ENCODE assay signal across 8 cellular contexts in the genomic region with DNA sequence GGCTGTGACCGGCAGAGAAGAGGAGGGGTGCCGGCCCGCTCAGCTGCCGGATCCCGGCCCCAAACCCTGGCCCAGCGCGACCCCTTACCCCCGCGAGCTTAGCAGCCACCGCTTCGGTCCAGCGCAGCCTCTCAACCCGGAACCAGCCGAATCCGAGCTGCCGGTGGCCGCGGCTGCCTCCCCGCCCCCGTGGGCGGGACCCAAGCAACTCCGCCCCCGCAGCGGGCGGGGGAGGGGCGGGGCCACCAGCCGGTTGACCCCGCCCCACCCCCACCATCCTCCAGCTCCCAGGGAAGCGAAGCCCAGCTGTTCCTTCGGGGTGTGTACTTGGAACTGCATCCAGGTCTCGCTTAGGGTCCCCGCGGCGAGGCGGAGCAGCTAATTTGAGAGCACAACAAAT. TPM values are rescaled to one million over a fixed set of nuclear protein-coding genes. Genes with fewer than 3 reads are reported as not detected.
DNase-seq lines count a peak whose midpoint lies in the region; ATAC-seq and TF ChIP-seq lines count a peak whose summit lies in the region.

A gene (minus strand): TSS at position 138 of the 400 bp plus-strand sequence. CDS start 611 bp downstream, outside the sequence.

- H3K4me1 Mint-ChIP-seq in activated B cell treated with CpG ODN at 0.5 μM for 24 hours: peaks cover 21% of the 10 kb centered on the region

- H3K4me3 ChIP-seq in GM08714 (ENCODE audit: low read length): peak within 1 kb of the TSS; percentile 67
- H3K4me3 ChIP-seq in cardiac fibroblast (replicated peaks in 1 of 2; ENCODE audit: low read depth in 2 of 2, low read length in 2 of 2): peak within 1 kb of the TSS; percentile 82 to 85

- H3K27me3 Mint-ChIP-seq in activated B cell treated with CpG ODN at 0.5 μM for 24 hours: peaks cover 9% of the 10 kb centered on the region

- intact Hi-C loops in activated B cell treated with CpG ODN at 0.5 μM for 24 hours (cut with micrococcal nuclease): loop anchor here (2.0 to 5.0 kb wide), 3 partner anchors 75 to 365 kb away; a partner anchor contains a TSS

- no peak for TF ChIP-seq CTCF in activated B cell treated with CpG ODN at 0.5 μM for 24 hours (IDR thresholded peaks at IDR 0.05)
- TF ChIP-seq CTCF in cardiac fibroblast (IDR thresholded peaks at IDR 0.05; ENCODE audit: low read depth, low read length): no peak

- H3K36me3 Mint-ChIP-seq in activated B cell treated with CpG ODN at 0.5 μM for 24 hours (ENCODE audit: low read depth): peaks cover 3% of the 10 kb centered on the region

- ATAC-seq in HG03025 (IDR thresholded peaks at IDR 0.05; ENCODE audit: low FRiP score, unreplicated experiment): peak; percentile 37
- peak; percentile 67 for ATAC-seq in activated B cell treated with CpG ODN at 0.5 μM for 24 hours (ENCODE audit: low read depth)
- no peak for ATAC-seq in GM18868 (IDR thresholded peaks at IDR 0.05; ENCODE audit: unreplicated experiment)

- H3K9me3 Mint-ChIP-seq in activated B cell treated with CpG ODN at 0.5 μM for 24 hours: no peaks in the 10 kb centered on the region

- peak within 1 kb of the TSS; percentile 79 for H3K27ac Mint-ChIP-seq in activated B cell treated with CpG ODN at 0.5 μM for 24 hours

- CTCF ChIA-PET in activated B cell treated with CpG ODN at 0.5 μM for 24 hours (lab: Charles Lee): interaction anchor here (2.2 kb wide), 1 partner anchor 55 kb away, joined by 9 read pairs; no protein-coding TSS in a partner anchor

- peak within 1 kb of the TSS; percentile 89 for H3K4me3 Mint-ChIP-seq in activated B cell treated with CpG ODN at 0.5 μM for 24 hours

- POLR2A ChIA-PET in activated B cell treated with CpG ODN at 0.5 μM for 24 hours (lab: Charles Lee): interaction anchor here (0.6 to 2.6 kb wide), 11 partner anchors 55 to 1393 kb away, joined by 3 to 54 read pairs (median 4); a partner anchor contains a TSS

- DNase-seq in NCI-H2171 (lab: John Stamatoyannopoulos, UW) (peak; percentile 93), activated B cell treated with CpG ODN at 0.5 μM for 24 hours (peak; percentile 80), cardiac fibroblast (ENCODE audit: low read depth in 2 of 2) (peak; percentile 83 to 93), islet precursor cell (peak; percentile 92)
- peak; percentile 73 for DNase-seq in stimulated activated CD4-positive, alpha-beta T cell treated with anti-CD3 and anti-CD28 coated beads, Interleukin-12 subunit alpha, Interleukin-12 subunit beta, amount 100 ng/mL, for 4 hours

RNA-seq across cellular contexts. Expression of the gene that starts here (rescaled TPM):
- 10.1 and 10.9 TPM in 2 replicates for total RNA-seq in activated B cell treated with CpG ODN at 0.5 μM for 24 hours
